In the genomic region with DNA sequence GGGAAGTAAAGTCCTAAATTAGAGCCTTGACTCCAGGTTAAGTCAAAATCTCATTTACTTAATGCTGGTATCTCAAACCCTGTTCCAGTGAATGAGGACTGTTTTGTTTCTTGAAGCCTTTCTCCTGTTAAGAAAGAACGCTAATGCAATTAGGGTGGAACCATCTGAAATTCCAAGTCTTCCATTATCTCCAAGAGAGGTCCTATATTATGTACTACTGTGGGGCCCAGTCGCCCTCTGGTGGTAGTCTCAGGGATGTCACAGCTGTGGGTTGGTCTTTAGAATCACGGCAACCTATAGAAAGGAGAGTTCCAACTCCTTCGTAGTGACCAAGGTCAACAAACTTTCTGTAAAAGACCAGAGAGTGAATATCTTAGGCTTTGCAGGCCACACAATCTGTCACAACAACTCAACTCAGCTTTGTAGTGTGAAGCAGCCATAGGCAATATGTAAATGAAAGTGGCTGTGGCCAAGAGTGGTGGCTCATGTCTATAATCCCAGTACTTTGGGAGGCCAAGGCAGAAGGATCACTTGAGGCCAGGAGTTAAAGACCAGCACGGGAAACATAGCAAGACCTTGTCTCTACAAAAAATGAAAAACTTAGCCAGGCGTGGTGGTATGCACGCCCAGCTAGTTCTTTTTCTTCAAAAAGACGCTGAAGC, we compare ENCODE assay signal across 8 cellular contexts. TPM values are rescaled to one million over a fixed set of nuclear protein-coding genes. Genes with fewer than 3 reads are reported as not detected.
A peak's percentile ranks its signal among the peaks of the same experiment; 100 is the strongest.
DNase-seq lines count a peak whose midpoint lies in the region; ATAC-seq and TF ChIP-seq lines count a peak whose summit lies in the region.

No MANE protein-coding gene starts in this region.

- no peak overlapping the region for H3K4me3 Mint-ChIP-seq in T-helper 17 cell

- H3K4me1 ChIP-seq in adipocyte (ENCODE audit: control insufficient read depth, insufficient read depth, low read length) (peaks cover 8% of the 10 kb centered on the region), right atrium auricular region (peaks cover 0 to 4% of the 10 kb centered on the region in 2 donors), gastrocnemius medialis (peaks cover 0 to 4% of the 10 kb centered on the region in 2 donors)

- H3K27ac ChIP-seq in right atrium auricular region = no peak overlapping the region
- no peak overlapping the region for H3K27ac ChIP-seq in gastrocnemius medialis

- H3K4me3 ChIP-seq in adipocyte (ENCODE audit: low read length) = no peak overlapping the region
- H3K4me3 ChIP-seq in right atrium auricular region = no peak overlapping the region
- H3K4me3 ChIP-seq in gastrocnemius medialis = no peak overlapping the region

- in situ Hi-C loops in gastrocnemius medialis (cut with MboI; ENCODE audit: low sequenced_read_pairs in 4 of 4) = loop anchor here in 3 of 4 donors (10.0 kb wide), 1 partner anchor 152 kb away; a partner anchor contains a TSS

- TF ChIP-seq CTCF in right atrium auricular region (IDR thresholded peaks at IDR 0.05) = peak; percentile 49 to 87
- peak; percentile 69 to 88 (median 79) for TF ChIP-seq CTCF in gastrocnemius medialis (IDR thresholded peaks at IDR 0.05 in 4 of 5, conservative IDR thresholded peaks at IDR 0.05 in 1 of 5)

- H3K36me3 Mint-ChIP-seq in T-helper 17 cell (ENCODE audit: low read depth) = peaks cover 3% of the 10 kb centered on the region

- intact Hi-C loops in gastrocnemius medialis (cut with DNase I; ENCODE audit: low total_unique reads) = no loop called here

- no peaks in the 10 kb centered on the region for H3K27me3 ChIP-seq in adipocyte (replicated peaks; ENCODE audit: control insufficient read depth, insufficient read depth, low read length)
- H3K27me3 ChIP-seq in right atrium auricular region = no peaks in the 10 kb centered on the region
- no peaks in the 10 kb centered on the region for H3K27me3 ChIP-seq in gastrocnemius medialis

- DNase-seq in Daoy (ENCODE audit: low read depth) (peak; percentile 63), M059J (ENCODE audit: low read depth) (peak; percentile 47), T-helper 17 cell (peak; percentile 42 to 58 (median 48)), adipocyte (ENCODE audit: low read depth) (peak; percentile 93), right atrium auricular region (ENCODE audit: low spot score) (peak; percentile 75), gastrocnemius medialis (peak in 1 of 2 donors; percentile 38)

- peak overlapping the region; percentile 18 for H3K9ac ChIP-seq in adipocyte (ENCODE audit: low read length)

- H3K36me3 ChIP-seq in adipocyte (ENCODE audit: control insufficient read depth, insufficient read depth, low read length, severe bottlenecking) (peaks cover 79% of the 10 kb centered on the region), right atrium auricular region (peaks cover 51% of the 10 kb centered on the region), gastrocnemius medialis (peaks cover 4 to 68% of the 10 kb centered on the region in 2 donors)

- H3K9me3 ChIP-seq in T-helper 17 cell (ENCODE audit: control insufficient read depth, low read length, poor library complexity, severe bottlenecking) (no peaks in the 10 kb centered on the region), adipocyte (ENCODE audit: control insufficient read depth, low read length) (no peaks in the 10 kb centered on the region), right atrium auricular region (no peaks in the 10 kb centered on the region), gastrocnemius medialis (no peaks in the 10 kb centered on the region)

- H3K27me3 Mint-ChIP-seq in T-helper 17 cell = no peaks in the 10 kb centered on the region

- peak; percentile 79 for ATAC-seq in GM21717 (IDR thresholded peaks at IDR 0.05; ENCODE audit: unreplicated experiment)
- peak; percentile 98 for ATAC-seq in T-helper 17 cell
- peak; percentile 76 to 91 for ATAC-seq in gastrocnemius medialis
- ATAC-seq in GM19455 (IDR thresholded peaks at IDR 0.05; ENCODE audit: unreplicated experiment) = no peak

- H3K27ac Mint-ChIP-seq in T-helper 17 cell = peak overlapping the region; percentile 71

- peaks cover 6% of the 10 kb centered on the region for H3K4me1 Mint-ChIP-seq in T-helper 17 cell

- no peak for TF ChIP-seq POLR2A in gastrocnemius medialis (IDR thresholded peaks at IDR 0.05)

RNA-seq across cellular contexts. Expression of a gene that starts 9.3 kb away (rescaled TPM):
- total RNA-seq in Daoy (2014; rRNA removed; shearing (Covaris generic)) = 6.6 and 8.8 TPM in 2 replicates
- total RNA-seq in M059J (2014; rRNA removed; shearing (Covaris generic)) = 8.7 and 8.9 TPM in 2 replicates
- total RNA-seq in T-helper 17 cell (10 to 100 TPM; 12.1 to 14.3 TPM), right atrium auricular region (10 to 100 TPM; 11.5 to 12.3 TPM), gastrocnemius medialis (10 to 100 TPM in 3 of 4 donors, 1 to 10 TPM in 1; 8.9 to 17.2 (median 12.8) TPM)

RNA-seq across cellular contexts. Expression of a gene that starts 17.9 kb away (rescaled TPM):
- 8.5 and 10.2 TPM in 2 replicates for total RNA-seq in Daoy (2014; rRNA removed; shearing (Covaris generic))
- 0.64 and 5.8 TPM in 2 replicates for total RNA-seq in M059J (2014; rRNA removed; shearing (Covaris generic))
- total RNA-seq in T-helper 17 cell (under 1 TPM in 1 of 2 donors, not detected in 1; 0.77 TPM), right atrium auricular region (not detected), gastrocnemius medialis (not detected)
